Comparison of ENCODE assay signal across 10 cellular contexts in genomic region chr4:80393246-80393969, GRCh38. TPM values are rescaled to one million over a fixed set of nuclear protein-coding genes. Genes with fewer than 3 reads are reported as not detected.
DNase-seq lines count a peak whose midpoint lies in the region; ATAC-seq and TF ChIP-seq lines count a peak whose summit lies in the region.
"Had no signal": no experiment of that assay in that cellular context is flagged by ENCODE, and none has a peak within 500 bp of the region (broad histone marks: within the 10 kb centered on the region; RNA-seq: fewer than 3 reads in every experiment).

No MANE protein-coding gene starts in this region.

- intact Hi-C loops in testis (cut with DNase I; ENCODE audit: low total_unique reads), result no loop called here

- no peak for TF ChIP-seq EP300 in gastroesophageal sphincter (IDR thresholded peaks at IDR 0.05)

- H3K9me3 Mint-ChIP-seq in activated T-cell treated with anti-CD3 and anti-CD28 coated beads, Interleukin-2, amount 50 U/mL, for 72 hours, result peaks cover 1 to 5% of the 10 kb centered on the region in 2 donors
- H3K9me3 Mint-ChIP-seq: activated B cell treated with CpG ODN at 0.5 μM for 24 hours had no signal

- H3K4me3 ChIP-seq in HFF-Myc (replicated peaks; ENCODE audit: low read depth, low read length) (no peak overlapping the region), gastroesophageal sphincter (no peak overlapping the region), testis (no peak overlapping the region), H7 (ENCODE audit: insufficient read depth, low read depth, low read length) (no peak overlapping the region)

- H3K27ac ChIP-seq in gastroesophageal sphincter (no peak overlapping the region), testis (no peak overlapping the region)

- ATAC-seq in GM18511 (IDR thresholded peaks at IDR 0.05; ENCODE audit: unreplicated experiment) (peak; percentile 62), gastroesophageal sphincter (no peak), HG02981 (IDR thresholded peaks at IDR 0.05; ENCODE audit: unreplicated experiment) (no peak)
- peak; percentile 99 for ATAC-seq in activated T-cell treated with anti-CD3 and anti-CD28 coated beads, Interleukin-2, amount 50 U/mL, for 72 hours (replicated peaks in 1 of 2)

- DNase-seq in HFF-Myc (ENCODE audit: extremely low read depth, low read depth), result peak; percentile 20
- DNase-seq in activated T-cell treated with anti-CD3 and anti-CD28 coated beads, Interleukin-2, amount 50 U/mL, for 72 hours, result peak; percentile 36 to 46
- peak; percentile 30 for DNase-seq in kidney glomerular epithelial cell (lab: John Stamatoyannopoulos, UW)
- DNase-seq in testis, result no peak
- DNase-seq in H7, result no peak
- DNase-seq: activated B cell treated with CpG ODN at 0.5 μM for 24 hours, nucleus accumbens had no signal

- H3K4me1 ChIP-seq in gastroesophageal sphincter (no peaks in the 10 kb centered on the region), testis (no peaks in the 10 kb centered on the region)

- no peaks in the 10 kb centered on the region for H3K9me3 ChIP-seq in gastroesophageal sphincter
- no peaks in the 10 kb centered on the region for H3K9me3 ChIP-seq in testis

- H3K27ac Mint-ChIP-seq in activated T-cell treated with anti-CD3 and anti-CD28 coated beads, Interleukin-2, amount 50 U/mL, for 72 hours, result peak overlapping the region; percentile 36
- H3K27ac Mint-ChIP-seq: activated B cell treated with CpG ODN at 0.5 μM for 24 hours had no signal

- H3K27me3 ChIP-seq in gastroesophageal sphincter (no peaks in the 10 kb centered on the region), testis (no peaks in the 10 kb centered on the region), H7 (ENCODE audit: control insufficient read depth, insufficient read depth, low read length) (no peaks in the 10 kb centered on the region)

- H3K4me1 Mint-ChIP-seq in activated T-cell treated with anti-CD3 and anti-CD28 coated beads, Interleukin-2, amount 50 U/mL, for 72 hours (ENCODE audit: low read depth), result peaks cover 10% of the 10 kb centered on the region

- H3K36me3 ChIP-seq in gastroesophageal sphincter, result no peaks in the 10 kb centered on the region
- H3K36me3 ChIP-seq in testis (ENCODE audit: low read depth, missing control alignments), result no peaks in the 10 kb centered on the region
- no peaks in the 10 kb centered on the region for H3K36me3 ChIP-seq in H7 (replicated peaks; ENCODE audit: control insufficient read depth, insufficient read depth, low read length)

- H3K4me3 Mint-ChIP-seq in activated T-cell treated with anti-CD3 and anti-CD28 coated beads, Interleukin-2, amount 50 U/mL, for 72 hours, result no peak overlapping the region
- H3K4me3 Mint-ChIP-seq: activated B cell treated with CpG ODN at 0.5 μM for 24 hours had no signal

- H3K36me3 Mint-ChIP-seq in activated T-cell treated with anti-CD3 and anti-CD28 coated beads, Interleukin-2, amount 50 U/mL, for 72 hours (ENCODE audit: insufficient read depth in 2 of 2), result peaks cover 3% of the 10 kb centered on the region in 2 donors

- TF ChIP-seq CTCF in HFF-Myc (IDR thresholded peaks at IDR 0.05; ENCODE audit: low read depth, low read length, missing control alignments), result no peak
- no peak for TF ChIP-seq CTCF in gastroesophageal sphincter (IDR thresholded peaks at IDR 0.05)
- TF ChIP-seq CTCF in testis (IDR thresholded peaks at IDR 0.05), result no peak

- TF ChIP-seq POLR2A in gastroesophageal sphincter (IDR thresholded peaks at IDR 0.05) (no peak), testis (IDR thresholded peaks at IDR 0.05) (no peak)

- no peaks in the 10 kb centered on the region for H3K27me3 Mint-ChIP-seq in activated T-cell treated with anti-CD3 and anti-CD28 coated beads, Interleukin-2, amount 50 U/mL, for 72 hours (ENCODE audit: low read depth)

- WGBS in gastroesophageal sphincter (ENCODE audit: low coverage in 1 of 2), 2 donors, result 56 to 63% methylated on average over 3 to 4 of the region's 4 CpGs
- 72 to 76% methylated on average over 4 of the region's 4 CpGs for WGBS in testis, 2 donors

RNA-seq across cellular contexts. Expression of gene CFAP299, which starts 57.9 kb away (rescaled TPM):
- not detected for total RNA-seq in activated T-cell treated with anti-CD3 and anti-CD28 coated beads, Interleukin-2, amount 50 U/mL, for 72 hours
- total RNA-seq in gastroesophageal sphincter (1 to 10 TPM in 1 of 4 donors, not detected in 3; 5.1 TPM), testis (10 to 100 TPM; 18.1 to 21.4 TPM)
- polyA plus RNA-seq in testis (ENCODE audit: insufficient read depth, low read depth, low replicate concordance), result 51.9 TPM
- not detected in 2 replicates for total RNA-seq in H7 (2014; rRNA removed; shearing (Covaris generic))
- total RNA-seq: activated B cell treated with CpG ODN at 0.5 μM for 24 hours had no signal

Comparison
In these comparisons a context has a peak if more than half of its experiments do, and no peak if none do; other contexts are left out.
1. ATAC-seq: peak in GM18511 (single experiment) and activated T-cell treated with anti-CD3 and anti-CD28 coated beads, Interleukin-2, amount 50 U/mL, for 72 hours (2 of 2); none in gastroesophageal sphincter (single experiment) and HG02981 (single experiment).
2. DNase-seq: peak in HFF-Myc (single experiment), activated T-cell treated with anti-CD3 and anti-CD28 coated beads, Interleukin-2, amount 50 U/mL, for 72 hours (2 of 2) and kidney glomerular epithelial cell (single experiment); none in testis (single experiment) and H7 (single experiment).